Comparison of ENCODE assay signal across 31 cellular contexts in genomic region chr3:165759041-165759440, GRCh38.
"Had no signal": no experiment of that assay in that cellular context is flagged by ENCODE, and none has a peak within 500 bp of the region (broad histone marks: within the 10 kb centered on the region; RNA-seq: fewer than 3 reads in every experiment).

No MANE protein-coding gene starts in this region.

- DNase-seq: Kasumi-1, KBM-7, MG63, NCI-H1048, NCI-H1092 treated with DMSO at 0.1 percent for 48 hours, NCI-H1105 treated with DMSO at 0.1 percent for 48 hours, NCI-H1417, NCI-H1436, NCI-H146, NCI-H1694, NCI-H187, NCI-H1930, NCI-H2029 treated with DMSO at 0.1 percent for 48 hours, NCI-H2081 treated with DMSO at 0.1 percent for 48 hours, NCI-H2107, NCI-H2171 treated with DMSO at 0.1 percent for 48 hours, NCI-H2227 treated with DMSO at 0.1 percent for 48 hours, NCI-H345, NCI-H446, NCI-H510A treated with DMSO at 0.1 percent for 48 hours, NCI-H524 treated with DMSO at 0.1 percent for 48 hours, NCI-H526 treated with DMSO at 0.1 percent for 48 hours, NCI-H774, OCI-M1, PC-3, Right ventricle myocardium superior, RPMI8226, SHP77 treated with DMSO at 0.1 percent for 48 hours, SK-N-SH, T-cell had no signal

- H3K9me2 ChIP-seq: SK-N-SH had no signal

- H3K4me2 ChIP-seq: SK-N-SH had no signal

- H3K27me3 Mint-ChIP-seq: T-cell had no signal

- H3K4me3 Mint-ChIP-seq: T-cell had no signal

- H3K9me3 ChIP-seq: MG63, SK-N-SH had no signal

- H3K36me3 Mint-ChIP-seq: T-cell had no signal

- H3K36me3 ChIP-seq: MG63, SJSA1 had no signal

- H3K4me3 ChIP-seq: MG63, SJSA1 had no signal

- H3K27ac ChIP-seq: SJSA1 had no signal

- H3K4me1 Mint-ChIP-seq: T-cell had no signal

- H3K9ac ChIP-seq: SK-N-SH had no signal

- H3K4me1 ChIP-seq: SJSA1 had no signal

- H3K27me3 ChIP-seq: MG63, SJSA1 had no signal

- H3K27ac Mint-ChIP-seq: T-cell had no signal
